ENCODE assay signal across 18 cellular contexts in the genomic region with DNA sequence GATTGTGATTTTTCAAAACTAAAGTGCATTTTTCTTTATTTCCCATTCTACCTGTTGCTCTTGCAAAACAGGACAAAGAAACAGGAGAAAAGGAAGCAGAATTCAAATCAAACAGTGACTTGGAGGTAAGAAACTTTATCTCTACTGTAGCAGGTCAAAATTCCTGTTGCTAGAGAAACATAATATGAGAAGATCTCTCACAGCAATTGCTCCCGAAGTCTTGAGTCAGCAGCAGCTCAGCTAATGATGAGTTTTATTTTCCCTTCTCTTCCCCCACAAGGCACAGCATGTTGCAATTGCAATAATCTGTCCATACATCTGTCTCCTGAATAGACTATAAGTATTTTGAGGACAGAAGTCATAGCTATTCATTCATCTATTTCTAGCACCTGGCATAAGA.
DNase-seq lines count a peak whose midpoint lies in the region; ATAC-seq, FAIRE-seq and TF ChIP-seq lines count a peak whose summit lies in the region.
"Had no signal": no experiment of that assay in that cellular context is flagged by ENCODE, and none has a peak within 500 bp of the region (broad histone marks: within the 10 kb centered on the region; RNA-seq: fewer than 3 reads in every experiment).

No MANE protein-coding gene starts in this region.

- H3K36me3 ChIP-seq in K562 (ENCODE audit: control insufficient read depth, insufficient read depth, low read length) (no peaks in the 10 kb centered on the region), MG63 (no peaks in the 10 kb centered on the region)

- H3K27me3 ChIP-seq in K562 (ENCODE audit: control insufficient read depth in 2 of 2, insufficient read depth in 2 of 2, low read length in 2 of 2) (no peaks in the 10 kb centered on the region; a peak in 1 of 5 replicates), MG63 (no peaks in the 10 kb centered on the region)

- H3K27ac ChIP-seq in K562 (ENCODE audit: extremely low read depth, low read depth, low read length): no peak overlapping the region
- H3K27ac ChIP-seq: KMS-11 had no signal

- no peak for ATAC-seq in K562
- no peak for ATAC-seq in omental fat pad (ENCODE audit: low FRiP score)

- POLR2A ChIA-PET in K562 (lab: Yijun Ruan, JAX): no interaction called here

- H3K4me2 ChIP-seq in K562 (ENCODE audit: insufficient read depth, low read length): no peak overlapping the region
- H3K4me2 ChIP-seq: KMS-11 had no signal

- TF ChIP-seq EP300 in K562 (IDR thresholded peaks at IDR 0.05; ENCODE audit: low read length): no peak

- in situ Hi-C loops in K562 (cut with MboI): no loop called here

- no TSS peak for BruUV-seq in K562 (replicated peaks; lab: Mats Ljungman, UMichigan)

- H3K4me3 ChIP-seq in K562 (no peak overlapping the region), MG63 (no peak overlapping the region)

- intact Hi-C loops in K562 (cut with micrococcal nuclease): no loop called here

- H2AFZ ChIP-seq in K562 (ENCODE audit: low read depth, low read length): no peak overlapping the region

- no peak for TF ChIP-seq RAD21 in K562 (CRISPR knock-in tag; conservative IDR thresholded peaks at IDR 0.05 in 1 of 2, IDR thresholded peaks at IDR 0.05 in 1 of 2)

- 0% methylated on average over 1 of the region's 1 CpG for WGBS in K562 (ENCODE audit: insufficient coverage, low coverage, missing lambda C conversion rate)

- no peaks in the 10 kb centered on the region for H3K9me1 ChIP-seq in K562 (ENCODE audit: control insufficient read depth, insufficient read depth, low read length)

- H4K20me1 ChIP-seq in K562 (replicated peaks; ENCODE audit: control insufficient read depth, insufficient read depth, low read length): no peaks in the 10 kb centered on the region; the same call in 1 of the 2 replicates

- CTCF ChIA-PET in K562 (lab: Yijun Ruan, JAX; ENCODE audit: low intra/inter-chr PET ratio): no interaction called here

- peak; percentile 11 for FAIRE-seq in K562 (lab: Jason Lieb, UNC)
- FAIRE-seq: H54 had no signal

- H3K9me3 ChIP-seq in K562 (replicated peaks; ENCODE audit: control insufficient read depth, insufficient read depth, low read depth, low read length) (no peaks in the 10 kb centered on the region), MG63 (no peaks in the 10 kb centered on the region)

- no peaks in the 10 kb centered on the region for H3K79me2 ChIP-seq in K562 (ENCODE audit: control insufficient read depth, insufficient read depth, low read length)

- H3K4me1 ChIP-seq in K562 (replicated peaks in 1 of 2; ENCODE audit: control insufficient read depth in 2 of 2, insufficient read depth in 2 of 2, low read length in 2 of 2): no peaks in the 10 kb centered on the region

- H3K9ac ChIP-seq in K562 (ENCODE audit: insufficient read depth in 1 of 2, low read depth in 2 of 2, low read length in 2 of 2): no peak overlapping the region
- H3K9ac ChIP-seq: KMS-11 had no signal

- no peak for TF ChIP-seq CTCF in K562 (IDR thresholded peaks at IDR 0.05 in 2 of 3, conservative IDR thresholded peaks at IDR 0.05 in 1 of 3; ENCODE audit: insufficient read depth in 2 of 3, low read depth in 1 of 3, low read length in 3 of 3)
- TF ChIP-seq CTCF in omental fat pad (IDR thresholded peaks at IDR 0.05): no peak

- DNase-seq in NCI-H146 (lab: John Stamatoyannopoulos, UW) (peak; percentile 39), NCI-H146 treated with DMSO at 0.1 percent for 48 hours (lab: John Stamatoyannopoulos, UW; ENCODE audit: unreplicated experiment) (no peak), NCI-H69 (lab: John Stamatoyannopoulos, UW) (peak; percentile 52), K562 (ENCODE audit: extremely low read depth in 1 of 4, low spot score in 3 of 4) (no peak), left kidney (ENCODE audit: low read depth, low spot score) (peak; percentile 56), MG63 (no peak), omental fat pad (ENCODE audit: low spot score) (no peak), DMS153 (lab: John Stamatoyannopoulos, UW) (no peak)
- DNase-seq: 8988T, GDM1, HFFc6, NCI-H1417 treated with DMSO at 0.1 percent for 48 hours, NCI-H2081 treated with DMSO at 0.1 percent for 48 hours, NCI-H345, NCI-H526, Right ventricle myocardium superior had no signal

- TF ChIP-seq POLR2A in K562 (conservative IDR thresholded peaks at IDR 0.05): no peak

TF ChIP-seq in K562, 482 proteins besides CTCF, POLR2A, EP300 and RAD21 (continues in another document):
- TF ChIP-seq ZNF589 (CRISPR knock-in tag; IDR thresholded peaks at IDR 0.05; ENCODE audit: low read depth): no peak
- TF ChIP-seq ZNF184 (CRISPR knock-in tag; IDR thresholded peaks at IDR 0.05): no peak
- TF ChIP-seq, protein P1, sequence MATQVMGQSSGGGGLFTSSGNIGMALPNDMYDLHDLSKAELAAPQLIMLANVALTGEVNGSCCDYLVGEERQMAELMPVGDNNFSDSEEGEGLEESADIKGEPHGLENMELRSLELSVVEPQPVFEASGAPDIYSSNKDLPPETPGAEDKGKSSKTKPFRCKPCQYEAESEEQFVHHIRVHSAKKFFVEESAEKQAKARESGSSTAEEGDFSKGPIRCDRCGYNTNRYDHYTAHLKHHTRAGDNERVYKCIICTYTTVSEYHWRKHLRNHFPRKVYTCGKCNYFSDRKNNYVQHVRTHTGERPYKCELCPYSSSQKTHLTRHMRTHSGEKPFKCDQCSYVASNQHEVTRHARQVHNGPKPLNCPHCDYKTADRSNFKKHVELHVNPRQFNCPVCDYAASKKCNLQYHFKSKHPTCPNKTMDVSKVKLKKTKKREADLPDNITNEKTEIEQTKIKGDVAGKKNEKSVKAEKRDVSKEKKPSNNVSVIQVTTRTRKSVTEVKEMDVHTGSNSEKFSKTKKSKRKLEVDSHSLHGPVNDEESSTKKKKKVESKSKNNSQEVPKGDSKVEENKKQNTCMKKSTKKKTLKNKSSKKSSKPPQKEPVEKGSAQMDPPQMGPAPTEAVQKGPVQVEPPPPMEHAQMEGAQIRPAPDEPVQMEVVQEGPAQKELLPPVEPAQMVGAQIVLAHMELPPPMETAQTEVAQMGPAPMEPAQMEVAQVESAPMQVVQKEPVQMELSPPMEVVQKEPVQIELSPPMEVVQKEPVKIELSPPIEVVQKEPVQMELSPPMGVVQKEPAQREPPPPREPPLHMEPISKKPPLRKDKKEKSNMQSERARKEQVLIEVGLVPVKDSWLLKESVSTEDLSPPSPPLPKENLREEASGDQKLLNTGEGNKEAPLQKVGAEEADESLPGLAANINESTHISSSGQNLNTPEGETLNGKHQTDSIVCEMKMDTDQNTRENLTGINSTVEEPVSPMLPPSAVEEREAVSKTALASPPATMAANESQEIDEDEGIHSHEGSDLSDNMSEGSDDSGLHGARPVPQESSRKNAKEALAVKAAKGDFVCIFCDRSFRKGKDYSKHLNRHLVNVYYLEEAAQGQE (CRISPR knock-in tag; IDR thresholded peaks at IDR 0.05; ENCODE audit: low read depth): no peak
- TF ChIP-seq BACH1 (tag; IDR thresholded peaks at IDR 0.05): no peak
- no peak for TF ChIP-seq SRSF7 (optimal IDR thresholded peaks at IDR 0.05; ENCODE audit: low read depth, low read length)
- TF ChIP-seq, protein P2, sequence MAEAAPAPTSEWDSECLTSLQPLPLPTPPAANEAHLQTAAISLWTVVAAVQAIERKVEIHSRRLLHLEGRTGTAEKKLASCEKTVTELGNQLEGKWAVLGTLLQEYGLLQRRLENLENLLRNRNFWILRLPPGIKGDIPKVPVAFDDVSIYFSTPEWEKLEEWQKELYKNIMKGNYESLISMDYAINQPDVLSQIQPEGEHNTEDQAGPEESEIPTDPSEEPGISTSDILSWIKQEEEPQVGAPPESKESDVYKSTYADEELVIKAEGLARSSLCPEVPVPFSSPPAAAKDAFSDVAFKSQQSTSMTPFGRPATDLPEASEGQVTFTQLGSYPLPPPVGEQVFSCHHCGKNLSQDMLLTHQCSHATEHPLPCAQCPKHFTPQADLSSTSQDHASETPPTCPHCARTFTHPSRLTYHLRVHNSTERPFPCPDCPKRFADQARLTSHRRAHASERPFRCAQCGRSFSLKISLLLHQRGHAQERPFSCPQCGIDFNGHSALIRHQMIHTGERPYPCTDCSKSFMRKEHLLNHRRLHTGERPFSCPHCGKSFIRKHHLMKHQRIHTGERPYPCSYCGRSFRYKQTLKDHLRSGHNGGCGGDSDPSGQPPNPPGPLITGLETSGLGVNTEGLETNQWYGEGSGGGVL (CRISPR knock-in tag; IDR thresholded peaks at IDR 0.05): no peak
- TF ChIP-seq CCAR2 (IDR thresholded peaks at IDR 0.05; ENCODE audit: low read depth, low read length): no peak
- no peak for TF ChIP-seq ZNF778 (CRISPR knock-in tag; IDR thresholded peaks at IDR 0.05)
- TF ChIP-seq BRD4 (IDR thresholded peaks at IDR 0.05): no peak
- no peak for TF ChIP-seq BMI1 (IDR thresholded peaks at IDR 0.05; ENCODE audit: low read length)
- no peak for TF ChIP-seq TEAD4 (IDR thresholded peaks at IDR 0.05; ENCODE audit: low read length)
- no peak for TF ChIP-seq TEAD4 (CRISPR knock-in tag; IDR thresholded peaks at IDR 0.05; ENCODE audit: borderline replicate concordance)
- no peak for TF ChIP-seq NFIC (IDR thresholded peaks at IDR 0.05)
- no peak for TF ChIP-seq ZNF324 (CRISPR knock-in tag; IDR thresholded peaks at IDR 0.05)
- TF ChIP-seq ZBTB17 (CRISPR knock-in tag; IDR thresholded peaks at IDR 0.05): no peak
- no peak for TF ChIP-seq CBX8 (IDR thresholded peaks at IDR 0.05; ENCODE audit: borderline replicate concordance, extremely low read depth, low read depth, low read length, poor library complexity, severe bottlenecking)
- TF ChIP-seq, protein P3, sequence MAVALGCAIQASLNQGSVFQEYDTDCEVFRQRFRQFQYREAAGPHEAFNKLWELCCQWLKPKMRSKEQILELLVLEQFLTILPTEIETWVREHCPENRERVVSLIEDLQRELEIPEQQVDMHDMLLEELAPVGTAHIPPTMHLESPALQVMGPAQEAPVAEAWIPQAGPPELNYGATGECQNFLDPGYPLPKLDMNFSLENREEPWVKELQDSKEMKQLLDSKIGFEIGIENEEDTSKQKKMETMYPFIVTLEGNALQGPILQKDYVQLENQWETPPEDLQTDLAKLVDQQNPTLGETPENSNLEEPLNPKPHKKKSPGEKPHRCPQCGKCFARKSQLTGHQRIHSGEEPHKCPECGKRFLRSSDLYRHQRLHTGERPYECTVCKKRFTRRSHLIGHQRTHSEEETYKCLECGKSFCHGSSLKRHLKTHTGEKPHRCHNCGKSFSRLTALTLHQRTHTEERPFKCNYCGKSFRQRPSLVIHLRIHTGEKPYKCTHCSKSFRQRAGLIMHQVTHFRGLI (CRISPR knock-in tag; IDR thresholded peaks at IDR 0.05): no peak
- no peak for TF ChIP-seq PTTG1 (tag; IDR thresholded peaks at IDR 0.05; ENCODE audit: low read depth)
- no peak for TF ChIP-seq BCL6 (CRISPR knock-in tag; IDR thresholded peaks at IDR 0.05)

Comparison
In these comparisons a context has a peak if more than half of its experiments do, and no peak if none do; other contexts are left out.
1. DNase-seq: peak in NCI-H146 (single experiment), NCI-H69 (single experiment) and left kidney (single experiment); none in NCI-H146 treated with DMSO at 0.1 percent for 48 hours (single experiment), K562 (0 of 4), MG63 (single experiment), omental fat pad (single experiment) and DMS153 (single experiment).